ENCODE assay signal across 1 cellular context in the genomic region with DNA sequence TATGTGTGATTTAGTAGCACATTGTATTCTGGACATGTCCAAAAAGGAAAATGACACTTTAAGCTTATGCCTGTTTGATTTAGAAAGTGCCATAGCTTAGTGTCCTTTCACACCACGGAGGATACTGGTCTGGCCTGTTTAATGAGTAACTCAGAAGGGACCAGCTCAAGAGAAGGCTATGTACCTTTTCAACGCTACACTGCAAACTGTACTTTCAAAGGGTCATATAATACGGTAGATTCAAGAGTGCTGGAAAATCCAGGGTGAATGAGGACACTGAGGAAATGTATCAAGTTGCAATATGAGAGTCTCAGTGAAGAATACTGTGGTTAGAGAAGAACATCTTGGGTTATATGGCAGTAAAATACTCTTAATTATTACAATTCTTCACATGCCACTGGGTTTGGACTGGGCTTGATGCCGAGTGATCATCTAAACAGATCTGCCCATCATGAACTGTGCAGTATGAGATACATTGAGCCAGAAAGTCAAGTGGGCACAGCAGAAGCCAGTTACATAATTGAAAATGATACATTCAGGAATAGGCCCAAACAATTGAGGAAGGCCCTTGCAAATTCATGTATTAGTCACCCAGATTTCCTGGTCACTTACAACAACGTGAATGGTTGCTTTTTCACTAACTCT.
TF ChIP-seq lines count a peak whose summit lies in the region.

No MANE protein-coding gene starts in this region.

TF ChIP-seq in GM12878, 131 proteins besides CTCF, POLR2A, EP300 and RAD21 (continued from another document):
- TF ChIP-seq NFYA (IDR thresholded peaks at IDR 0.05; ENCODE audit: borderline replicate concordance, low read depth, low read length) (no peak), YBX1 (IDR thresholded peaks at IDR 0.05) (no peak), MXI1 (IDR thresholded peaks at IDR 0.05; ENCODE audit: low read depth, low read length) (no peak), BCLAF1 (IDR thresholded peaks at IDR 0.05) (no peak), CBX5 (IDR thresholded peaks at IDR 0.05; ENCODE audit: low read depth) (no peak), PAX8 (IDR thresholded peaks at IDR 0.05) (no peak), SMARCA5 (IDR thresholded peaks at IDR 0.05) (no peak), MTA3 (IDR thresholded peaks at IDR 0.05; ENCODE audit: borderline replicate concordance, low read length) (no peak), RFX5 (IDR thresholded peaks at IDR 0.05; ENCODE audit: low read depth, low read length) (no peak), MYB (IDR thresholded peaks at IDR 0.05; ENCODE audit: borderline replicate concordance, low read depth, low read length) (no peak)
